23 cellular contexts compared by ENCODE assay signal in genomic region chr1:3029481-3029961, GRCh38. TPM values are rescaled to one million over a fixed set of nuclear protein-coding genes. Genes with fewer than 3 reads are reported as not detected.
DNase-seq lines count a peak whose midpoint lies in the region; ATAC-seq and TF ChIP-seq lines count a peak whose summit lies in the region.
"Had no signal": no experiment of that assay in that cellular context is flagged by ENCODE, and none has a peak within 500 bp of the region (broad histone marks: within the 10 kb centered on the region; RNA-seq: fewer than 3 reads in every experiment).

No MANE protein-coding gene starts in this region.

- CTCF ChIA-PET in activated B cell treated with CpG ODN at 0.5 μM for 24 hours (lab: Charles Lee) = no interaction called here

- H3K36me3 Mint-ChIP-seq in activated B cell treated with CpG ODN at 0.5 μM for 24 hours (ENCODE audit: low read depth) = no peaks in the 10 kb centered on the region
- no peaks in the 10 kb centered on the region for H3K36me3 Mint-ChIP-seq in activated naive CD8-positive, alpha-beta T cell treated with anti-CD3 and anti-CD28 coated beads, Interleukin-2, amount 50 U/mL, for 24 hours (ENCODE audit: low read depth)

- peak; percentile 24 for DNase-seq in Right ventricle myocardium superior
- DNase-seq in left cardiac atrium = no peak
- DNase-seq in activated B cell treated with CpG ODN at 0.5 μM for 24 hours = peak; percentile 5
- DNase-seq in osteoblast (ENCODE audit: insufficient read length, low spot score, missing footprints) = peak; percentile 58
- DNase-seq in upper lobe of right lung = peak; percentile 39
- DNase-seq in activated naive CD8-positive, alpha-beta T cell treated with anti-CD3 and anti-CD28 coated beads, Interleukin-2, amount 50 U/mL, for 24 hours = no peak
- no peak for DNase-seq in amniotic stem cell (lab: John Stamatoyannopoulos, UW)
- DNase-seq in testis = no peak
- DNase-seq: AML-193, EL, GF-D8, Karpas-422, NCI-H1417, NCI-H1694 treated with DMSO at 0.1 percent for 48 hours, NCI-H2081 treated with DMSO at 0.1 percent for 48 hours, NCI-H446 treated with DMSO at 0.1 percent for 48 hours, NCI-H526 treated with DMSO at 0.1 percent for 48 hours, OCI-M1 had no signal

- H3K4me2 ChIP-seq in osteoblast (ENCODE audit: insufficient read depth, low read length) = no peak overlapping the region

- H3K27me3 Mint-ChIP-seq in activated B cell treated with CpG ODN at 0.5 μM for 24 hours = no peaks in the 10 kb centered on the region
- no peaks in the 10 kb centered on the region for H3K27me3 Mint-ChIP-seq in activated naive CD8-positive, alpha-beta T cell treated with anti-CD3 and anti-CD28 coated beads, Interleukin-2, amount 50 U/mL, for 24 hours

- intact Hi-C loops in Right ventricle myocardium superior (cut with DNase I) (no loop called here), left cardiac atrium (cut with DNase I) (no loop called here), activated B cell treated with CpG ODN at 0.5 μM for 24 hours (cut with micrococcal nuclease) (no loop called here), upper lobe of right lung (cut with DNase I) (no loop called here), testis (cut with DNase I; ENCODE audit: low total_unique reads) (no loop called here)

- H3K4me3 ChIP-seq in osteoblast (ENCODE audit: insufficient read depth, low read length) = no peak overlapping the region
- no peak overlapping the region for H3K4me3 ChIP-seq in upper lobe of right lung
- H3K4me3 ChIP-seq in testis = no peak overlapping the region
- H3K4me3 ChIP-seq: SJSA1 had no signal

- no peak overlapping the region for H3K27ac Mint-ChIP-seq in activated B cell treated with CpG ODN at 0.5 μM for 24 hours
- no peak overlapping the region for H3K27ac Mint-ChIP-seq in activated naive CD8-positive, alpha-beta T cell treated with anti-CD3 and anti-CD28 coated beads, Interleukin-2, amount 50 U/mL, for 24 hours

- H3K9me3 ChIP-seq in osteoblast (ENCODE audit: low read depth, low read length) = no peaks in the 10 kb centered on the region
- no peaks in the 10 kb centered on the region for H3K9me3 ChIP-seq in upper lobe of right lung
- H3K9me3 ChIP-seq in testis = no peaks in the 10 kb centered on the region
- H3K9me3 ChIP-seq: SJSA1 had no signal

- TF ChIP-seq POLR2A in testis (IDR thresholded peaks at IDR 0.05) = no peak

- H3K9me3 Mint-ChIP-seq in activated B cell treated with CpG ODN at 0.5 μM for 24 hours = no peaks in the 10 kb centered on the region
- H3K9me3 Mint-ChIP-seq in activated naive CD8-positive, alpha-beta T cell treated with anti-CD3 and anti-CD28 coated beads, Interleukin-2, amount 50 U/mL, for 24 hours = no peaks in the 10 kb centered on the region

- POLR2A ChIA-PET in activated B cell treated with CpG ODN at 0.5 μM for 24 hours (lab: Charles Lee) = interaction anchor here (0.5 kb wide), 1 partner anchor 911 kb away, joined by 6 read pairs; no protein-coding TSS in a partner anchor

- TF ChIP-seq CTCF in activated B cell treated with CpG ODN at 0.5 μM for 24 hours (IDR thresholded peaks at IDR 0.05) (no peak), osteoblast (IDR thresholded peaks at IDR 0.05; ENCODE audit: extremely low read depth, low read depth, low read length) (no peak), upper lobe of right lung (IDR thresholded peaks at IDR 0.05) (no peak), testis (IDR thresholded peaks at IDR 0.05) (no peak)

- no peak for ATAC-seq in Right ventricle myocardium superior (ENCODE audit: poor library complexity)
- ATAC-seq in left cardiac atrium = no peak
- no peak for ATAC-seq in activated B cell treated with CpG ODN at 0.5 μM for 24 hours (ENCODE audit: low read depth)
- no peak for ATAC-seq in upper lobe of right lung
- no peak for ATAC-seq in activated naive CD8-positive, alpha-beta T cell treated with anti-CD3 and anti-CD28 coated beads, Interleukin-2, amount 50 U/mL, for 24 hours

- H3K4me1 Mint-ChIP-seq in activated B cell treated with CpG ODN at 0.5 μM for 24 hours = no peaks in the 10 kb centered on the region
- H3K4me1 Mint-ChIP-seq in activated naive CD8-positive, alpha-beta T cell treated with anti-CD3 and anti-CD28 coated beads, Interleukin-2, amount 50 U/mL, for 24 hours = peaks cover 12% of the 10 kb centered on the region

- 94% methylated on average over 11 of the region's 11 CpGs; no CpG with 5 or more reads in 1 of the 2 donors for WGBS in testis, 2 donors

- H4K20me1 ChIP-seq in osteoblast (ENCODE audit: insufficient read depth, low read length) = no peaks in the 10 kb centered on the region

- H3K36me3 ChIP-seq in osteoblast (ENCODE audit: insufficient read depth, low read length) (no peaks in the 10 kb centered on the region), upper lobe of right lung (no peaks in the 10 kb centered on the region), testis (ENCODE audit: low read depth, missing control alignments) (no peaks in the 10 kb centered on the region)
- H3K36me3 ChIP-seq: SJSA1 had no signal

- H3K4me1 ChIP-seq in osteoblast (ENCODE audit: insufficient read depth, low read length) (no peaks in the 10 kb centered on the region), upper lobe of right lung (no peaks in the 10 kb centered on the region), testis (peaks cover 5% of the 10 kb centered on the region)
- H3K4me1 ChIP-seq: SJSA1 had no signal

- no peaks in the 10 kb centered on the region for H3K79me2 ChIP-seq in osteoblast (ENCODE audit: insufficient read depth, low read length)

- no peak overlapping the region for H2AFZ ChIP-seq in osteoblast (ENCODE audit: low read length)

- H3K27ac ChIP-seq in osteoblast (ENCODE audit: low read depth, low read length) (no peak overlapping the region), upper lobe of right lung (no peak overlapping the region), testis (no peak overlapping the region)
- H3K27ac ChIP-seq: SJSA1 had no signal

- H3K4me3 Mint-ChIP-seq in activated B cell treated with CpG ODN at 0.5 μM for 24 hours = no peak overlapping the region
- no peak overlapping the region for H3K4me3 Mint-ChIP-seq in activated naive CD8-positive, alpha-beta T cell treated with anti-CD3 and anti-CD28 coated beads, Interleukin-2, amount 50 U/mL, for 24 hours

- H3K27me3 ChIP-seq in osteoblast (ENCODE audit: insufficient read depth, low read length) = no peaks in the 10 kb centered on the region
- H3K27me3 ChIP-seq in upper lobe of right lung = peaks cover 30% of the 10 kb centered on the region
- H3K27me3 ChIP-seq in testis = no peaks in the 10 kb centered on the region

RNA-seq across cellular contexts. Expression of gene ACTRT2, which starts 8.3 kb away (rescaled TPM):
- not detected for total RNA-seq in Right ventricle myocardium superior
- total RNA-seq in left cardiac atrium = not detected
- not detected in 2 replicates for total RNA-seq in activated B cell treated with CpG ODN at 0.5 μM for 24 hours
- not detected in 2 replicates for total RNA-seq in osteoblast
- not detected for total RNA-seq in upper lobe of right lung
- total RNA-seq in testis = 100 to 1,000 TPM in 1 of 2 donors, 10 to 100 TPM in 1; 64.2 to 143 TPM
- polyA plus RNA-seq in testis (ENCODE audit: insufficient read depth, low read depth, low replicate concordance) = 183 TPM
- total RNA-seq: A172, H1, MCF 10A, SJSA1 had no signal
- polyA plus RNA-seq: AG04450, H1 had no signal

RNA-seq across cellular contexts. Expression of gene PRDM16, which starts 39.5 kb away (rescaled TPM):
- 14.2 TPM for total RNA-seq in Right ventricle myocardium superior
- total RNA-seq in left cardiac atrium = 1 to 10 TPM in 1 of 2 donors, under 1 TPM in 1; 0.99 to 1.2 TPM
- not detected in 2 replicates for total RNA-seq in activated B cell treated with CpG ODN at 0.5 μM for 24 hours
- total RNA-seq in osteoblast = 6.5 and 8.3 TPM in 2 replicates
- total RNA-seq in upper lobe of right lung = 21.0 TPM
- total RNA-seq in testis = 1 to 10 TPM; 4.7 to 5.6 TPM
- polyA plus RNA-seq in testis (ENCODE audit: insufficient read depth, low read depth, low replicate concordance) = 2.1 TPM
- total RNA-seq: MCF 10A had no signal

Comparison
In these comparisons a context has a peak if more than half of its experiments do, and no peak if none do; other contexts are left out.
1. DNase-seq: peak in Right ventricle myocardium superior (single experiment), activated B cell treated with CpG ODN at 0.5 μM for 24 hours (single experiment), osteoblast (single experiment) and upper lobe of right lung (single experiment); none in left cardiac atrium (single experiment), activated naive CD8-positive, alpha-beta T cell treated with anti-CD3 and anti-CD28 coated beads, Interleukin-2, amount 50 U/mL, for 24 hours (single experiment), amniotic stem cell (single experiment) and testis (single experiment).
2. RNA of gene ACTRT2, which starts 8.3 kb away (total RNA-seq): 64.2 to 143 TPM in testis; not detected in Right ventricle myocardium superior (single experiment), not detected in left cardiac atrium, not detected in activated B cell treated with CpG ODN at 0.5 μM for 24 hours, not detected in osteoblast and not detected in upper lobe of right lung (single experiment); every median in the first group is over 10 times any median in the second.